In genomic region chr19:532578-533484, GRCh38 we compare ENCODE assay signal across 8 cellular contexts. TPM values are rescaled to one million over a fixed set of nuclear protein-coding genes. Genes with fewer than 3 reads are reported as not detected.
DNase-seq lines count a peak whose midpoint lies in the region; ATAC-seq and TF ChIP-seq lines count a peak whose summit lies in the region.

No MANE protein-coding gene starts in this region.

- H3K9me3 Mint-ChIP-seq in T-helper 1 cell treated with Interleukin-12 subunit alpha and Interleukin-12 subunit beta and Interleukin-4 antibody, amounts not matched to agents 30 μg/mL and 1 μg/mL, for 36 hours, result no peaks in the 10 kb centered on the region

- peak overlapping the region; percentile 85 for H3K27ac Mint-ChIP-seq in T-helper 1 cell treated with Interleukin-12 subunit alpha and Interleukin-12 subunit beta and Interleukin-4 antibody, amounts not matched to agents 30 μg/mL and 1 μg/mL, for 36 hours

- H3K4me2 ChIP-seq in skeletal muscle satellite cell (ENCODE audit: low read length), result peak overlapping the region; percentile 97

- H3K9ac ChIP-seq in ES-I3 (ENCODE audit: low read depth, low read length) (peak overlapping the region; percentile 94), skeletal muscle satellite cell (ENCODE audit: low read depth, low read length) (peak overlapping the region; percentile 97)

- H3K4me1 ChIP-seq in ES-I3 (ENCODE audit: insufficient read depth, low read length) (no peaks in the 10 kb centered on the region), skeletal muscle satellite cell (ENCODE audit: control insufficient read depth, insufficient read depth, low read length) (peaks cover 28% of the 10 kb centered on the region)

- H3K9me3 ChIP-seq in ES-I3 (ENCODE audit: control insufficient read depth, insufficient read depth, low read length), result no peaks in the 10 kb centered on the region; the same call in 1 of the 2 replicates
- no peaks in the 10 kb centered on the region for H3K9me3 ChIP-seq in skeletal muscle satellite cell (replicated peaks; ENCODE audit: low read length)

- no peak for ATAC-seq in GM19351 (IDR thresholded peaks at IDR 0.05; ENCODE audit: unreplicated experiment)
- no peak for ATAC-seq in GM18517 (IDR thresholded peaks at IDR 0.05; ENCODE audit: unreplicated experiment)

- H3K4me3 Mint-ChIP-seq in T-helper 1 cell treated with Interleukin-12 subunit alpha and Interleukin-12 subunit beta and Interleukin-4 antibody, amounts not matched to agents 30 μg/mL and 1 μg/mL, for 36 hours, result peak overlapping the region; percentile 86

- TF ChIP-seq RAD21 in Ishikawa (IDR thresholded peaks at IDR 0.05; ENCODE audit: low read depth), result peak; percentile 18; the same call in 1 of the 2 replicates

- peaks cover 3% of the 10 kb centered on the region for H3K27me3 Mint-ChIP-seq in T-helper 1 cell treated with Interleukin-12 subunit alpha and Interleukin-12 subunit beta and Interleukin-4 antibody, amounts not matched to agents 30 μg/mL and 1 μg/mL, for 36 hours (ENCODE audit: low read depth)

- peaks cover 10% of the 10 kb centered on the region for H3K4me1 Mint-ChIP-seq in T-helper 1 cell treated with Interleukin-12 subunit alpha and Interleukin-12 subunit beta and Interleukin-4 antibody, amounts not matched to agents 30 μg/mL and 1 μg/mL, for 36 hours (ENCODE audit: low read depth)

- no peak for TF ChIP-seq EP300 in Ishikawa (IDR thresholded peaks at IDR 0.05; ENCODE audit: borderline replicate concordance)

- H3K4me3 ChIP-seq in choroid plexus epithelial cell (ENCODE audit: low read depth, low read length) (peak overlapping the region; percentile 86), skeletal muscle satellite cell (ENCODE audit: low read length) (peak overlapping the region; percentile 99)

- H3K36me3 ChIP-seq in ES-I3 (ENCODE audit: insufficient read depth, low read length) (peaks cover 7% of the 10 kb centered on the region; the same call in 1 of the 2 replicates), skeletal muscle satellite cell (ENCODE audit: insufficient read depth, low read length) (peaks cover 12% of the 10 kb centered on the region)

- no peaks in the 10 kb centered on the region for H3K27me3 ChIP-seq in skeletal muscle satellite cell (ENCODE audit: control insufficient read depth, insufficient read depth, low read length)

- H3K36me3 Mint-ChIP-seq in T-helper 1 cell treated with Interleukin-12 subunit alpha and Interleukin-12 subunit beta and Interleukin-4 antibody, amounts not matched to agents 30 μg/mL and 1 μg/mL, for 36 hours (ENCODE audit: low read depth), result no peaks in the 10 kb centered on the region

- DNase-seq in choroid plexus epithelial cell (ENCODE audit: low read depth), result peak; percentile 74
- DNase-seq in islet precursor cell, result peak; percentile 74

- TF ChIP-seq CTCF in choroid plexus epithelial cell (conservative IDR thresholded peaks at IDR 0.05; ENCODE audit: low read depth, low read length), result peak; percentile 74

TF ChIP-seq in Ishikawa, 13 proteins besides CTCF, POLR2A, EP300 and RAD21:
- TF ChIP-seq ZBTB7A (IDR thresholded peaks at IDR 0.05; ENCODE audit: low read depth) (no peak; the same call in 1 of the 2 replicates), CREB1 (IDR thresholded peaks at IDR 0.05; ENCODE audit: low read depth) (no peak), EGR1 (IDR thresholded peaks at IDR 0.05) (no peak), FOXM1 (IDR thresholded peaks at IDR 0.05; ENCODE audit: borderline replicate concordance, low read depth) (no peak), TAF1 (IDR thresholded peaks at IDR 0.05; ENCODE audit: low read depth) (no peak), YY1 (IDR thresholded peaks at IDR 0.05; ENCODE audit: low read depth) (no peak), CEBPB (IDR thresholded peaks at IDR 0.05) (no peak), MAX (IDR thresholded peaks at IDR 0.05) (no peak; the same call in 1 of the 2 replicates), REST (IDR thresholded peaks at IDR 0.05; ENCODE audit: low read depth) (no peak), NFIC (IDR thresholded peaks at IDR 0.05) (no peak), USF1 (IDR thresholded peaks at IDR 0.05) (no peak), TCF12 (IDR thresholded peaks at IDR 0.05; ENCODE audit: low read depth) (no peak), TEAD4 (IDR thresholded peaks at IDR 0.05) (no peak)

RNA-seq across cellular contexts. Expression of gene CDC34, which starts 1.3 kb away (rescaled TPM):
- total RNA-seq in skeletal muscle satellite cell (2012; rRNA removed), result 42.3 and 47.2 TPM in 2 replicates

RNA-seq across cellular contexts. Expression of gene GZMM, which starts 11.0 kb away (rescaled TPM):
- 0.22 TPM in 1 of 2 replicates, not detected in the other for total RNA-seq in skeletal muscle satellite cell (2012; rRNA removed)

RNA-seq across cellular contexts. Expression of gene TPGS1, which starts 25.5 kb away (rescaled TPM):
- total RNA-seq in skeletal muscle satellite cell (2012; rRNA removed), result 32.7 and 35.4 TPM in 2 replicates

RNA-seq across cellular contexts. Expression of gene MADCAM1, which starts 36.5 kb away (rescaled TPM):
- total RNA-seq in skeletal muscle satellite cell (2012; rRNA removed), result 0.22 TPM in 1 of 2 replicates, not detected in the other

RNA-seq across cellular contexts. Expression of gene BSG, which starts 39.6 kb away (rescaled TPM):
- total RNA-seq in skeletal muscle satellite cell (2012; rRNA removed), result 268 and 289 TPM in 2 replicates
